Comparison of ENCODE assay signal across 6 cellular contexts in the genomic region with DNA sequence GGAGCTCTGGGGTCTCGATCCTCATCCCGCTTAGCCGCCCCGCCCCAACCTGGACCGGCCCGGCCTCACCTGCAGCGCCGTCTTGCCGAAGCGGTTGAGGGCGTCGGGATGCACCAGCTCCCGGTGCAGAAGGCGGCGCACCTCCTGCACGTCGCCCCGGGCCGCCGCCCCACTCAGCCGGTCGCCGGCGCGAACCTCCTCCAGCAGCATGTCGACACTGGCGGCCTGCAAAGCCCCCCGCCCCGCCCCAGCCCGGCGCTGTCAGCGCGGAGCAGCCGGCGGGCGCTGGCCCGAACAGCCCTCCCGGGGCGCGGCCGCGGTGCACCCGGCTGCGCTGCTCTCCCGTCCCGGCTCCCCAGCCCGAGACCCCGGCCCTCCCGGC. TPM values are rescaled to one million over a fixed set of nuclear protein-coding genes. Genes with fewer than 3 reads are reported as not detected.
DNase-seq lines count a peak whose midpoint lies in the region; ATAC-seq, FAIRE-seq and TF ChIP-seq lines count a peak whose summit lies in the region.

No MANE protein-coding gene starts in this region.

- H3K27me3 Mint-ChIP-seq in activated T-cell treated with anti-CD3 and anti-CD28 coated beads, Interleukin-2, amount 50 U/mL, for 24 hours, result no peaks in the 10 kb centered on the region

- peaks cover 45% of the 10 kb centered on the region for H3K4me1 Mint-ChIP-seq in activated T-cell treated with anti-CD3 and anti-CD28 coated beads, Interleukin-2, amount 50 U/mL, for 24 hours (ENCODE audit: low read depth)

- FAIRE-seq in urothelium cell line (lab: Jason Lieb, UNC), result no peak

- TF ChIP-seq CTCF in GM10266 (IDR thresholded peaks at IDR 0.05; ENCODE audit: control insufficient read depth, insufficient read depth, low read depth, missing control alignments), result no peak

- ATAC-seq in HG02970 (IDR thresholded peaks at IDR 0.05; ENCODE audit: low FRiP score, unreplicated experiment), result peak; percentile 0
- peak; percentile 32 for ATAC-seq in left colon

- no peaks in the 10 kb centered on the region for H3K9me3 Mint-ChIP-seq in activated T-cell treated with anti-CD3 and anti-CD28 coated beads, Interleukin-2, amount 50 U/mL, for 24 hours

- peak overlapping the region; percentile 94 for H3K27ac Mint-ChIP-seq in activated T-cell treated with anti-CD3 and anti-CD28 coated beads, Interleukin-2, amount 50 U/mL, for 24 hours

- H3K4me3 Mint-ChIP-seq in activated T-cell treated with anti-CD3 and anti-CD28 coated beads, Interleukin-2, amount 50 U/mL, for 24 hours, result peak overlapping the region; percentile 91

- peaks cover 42% of the 10 kb centered on the region for H3K36me3 Mint-ChIP-seq in activated T-cell treated with anti-CD3 and anti-CD28 coated beads, Interleukin-2, amount 50 U/mL, for 24 hours (ENCODE audit: low read depth)

- intact Hi-C loops in left colon (cut with DNase I, micrococcal nuclease), result no loop called here

- DNase-seq in COLO668 (lab: John Stamatoyannopoulos, UW; ENCODE audit: unreplicated experiment) (peak; percentile 79), left colon (peak; percentile 54 to 72), urothelium cell line (ENCODE audit: low spot score) (peak; percentile 29), GM10266 (ENCODE audit: extremely low spot score) (no peak)
- no peak for DNase-seq in activated T-cell treated with anti-CD3 and anti-CD28 coated beads, Interleukin-2, amount 50 U/mL, for 24 hours

RNA-seq across cellular contexts. Expression of gene CDKN2D, which starts 0.3 kb away (rescaled TPM):
- total RNA-seq in left colon, result 10 to 100 TPM in 1 of 2 donors, 1 to 10 TPM in 1; 9.3 to 12.5 TPM

RNA-seq across cellular contexts. Expression of gene KRI1, which starts 2.6 kb away (rescaled TPM):
- 10 to 100 TPM; 12.9 to 14.9 TPM for total RNA-seq in left colon

RNA-seq across cellular contexts. Expression of gene AP1M2, which starts 18.7 kb away (rescaled TPM):
- 100 to 1,000 TPM; 116 to 158 TPM for total RNA-seq in left colon

RNA-seq across cellular contexts. Expression of gene ATG4D, which starts 24.7 kb away (rescaled TPM):
- 10 to 100 TPM; 87.0 to 93.9 TPM for total RNA-seq in left colon

RNA-seq across cellular contexts. Expression of gene S1PR5, which starts 51.2 kb away (rescaled TPM):
- total RNA-seq in left colon, result under 1 TPM; 0.15 to 0.20 TPM

Comparison
In these comparisons a context has a peak if more than half of its experiments do, and no peak if none do; other contexts are left out.
1. DNase-seq: peak in COLO668 (single experiment), left colon (2 of 2) and urothelium cell line (single experiment); none in activated T-cell treated with anti-CD3 and anti-CD28 coated beads, Interleukin-2, amount 50 U/mL, for 24 hours (single experiment) and GM10266 (single experiment).